Comparison of ENCODE assay signal across 1 cellular context in the genomic region with DNA sequence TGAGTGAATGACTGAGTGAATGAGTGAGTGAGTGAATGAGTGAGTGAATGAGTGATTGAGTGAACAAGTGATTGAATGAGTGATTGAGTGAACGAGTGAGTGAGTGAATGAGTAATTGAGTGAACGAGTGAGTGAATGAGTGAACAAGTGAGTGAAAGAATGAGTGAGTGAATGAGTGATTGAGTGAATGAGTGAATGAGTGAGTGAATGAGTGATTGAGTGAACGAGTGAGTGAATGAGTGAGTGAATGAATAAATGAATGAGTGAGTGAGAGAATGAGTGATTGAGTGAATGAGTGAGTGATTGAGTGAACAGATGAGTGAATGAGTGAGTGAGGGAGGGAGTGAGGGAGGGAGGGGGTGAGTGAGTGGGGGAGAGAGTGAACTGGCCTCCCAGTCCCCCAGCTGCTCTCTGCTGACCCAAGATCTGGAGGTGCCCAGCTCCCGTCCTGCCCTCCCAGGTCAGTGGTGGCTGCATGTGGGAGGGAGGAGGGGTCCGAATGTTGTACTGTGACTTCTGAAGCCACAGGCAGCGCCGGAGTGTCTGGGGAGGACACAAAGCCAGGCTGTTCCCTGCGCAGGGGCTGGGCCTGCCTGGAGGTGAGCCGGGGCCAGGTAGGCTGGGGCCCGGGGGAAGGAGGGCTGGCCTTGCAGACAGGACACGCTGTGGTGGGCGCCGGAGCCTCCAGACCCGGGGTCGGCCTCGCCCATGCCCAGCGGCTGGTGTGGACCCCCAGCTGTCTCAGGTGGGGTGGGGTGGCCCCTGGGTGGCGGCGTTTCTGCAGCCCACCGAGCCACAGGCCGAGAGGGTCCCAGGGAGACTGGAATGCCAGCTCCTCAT.
TF ChIP-seq lines count a peak whose summit lies in the region.

No MANE protein-coding gene starts in this region.

TF ChIP-seq in K562, 482 proteins besides CTCF, POLR2A, EP300 and RAD21 (continued from another document and continues in another):
- TF ChIP-seq, protein P1, sequence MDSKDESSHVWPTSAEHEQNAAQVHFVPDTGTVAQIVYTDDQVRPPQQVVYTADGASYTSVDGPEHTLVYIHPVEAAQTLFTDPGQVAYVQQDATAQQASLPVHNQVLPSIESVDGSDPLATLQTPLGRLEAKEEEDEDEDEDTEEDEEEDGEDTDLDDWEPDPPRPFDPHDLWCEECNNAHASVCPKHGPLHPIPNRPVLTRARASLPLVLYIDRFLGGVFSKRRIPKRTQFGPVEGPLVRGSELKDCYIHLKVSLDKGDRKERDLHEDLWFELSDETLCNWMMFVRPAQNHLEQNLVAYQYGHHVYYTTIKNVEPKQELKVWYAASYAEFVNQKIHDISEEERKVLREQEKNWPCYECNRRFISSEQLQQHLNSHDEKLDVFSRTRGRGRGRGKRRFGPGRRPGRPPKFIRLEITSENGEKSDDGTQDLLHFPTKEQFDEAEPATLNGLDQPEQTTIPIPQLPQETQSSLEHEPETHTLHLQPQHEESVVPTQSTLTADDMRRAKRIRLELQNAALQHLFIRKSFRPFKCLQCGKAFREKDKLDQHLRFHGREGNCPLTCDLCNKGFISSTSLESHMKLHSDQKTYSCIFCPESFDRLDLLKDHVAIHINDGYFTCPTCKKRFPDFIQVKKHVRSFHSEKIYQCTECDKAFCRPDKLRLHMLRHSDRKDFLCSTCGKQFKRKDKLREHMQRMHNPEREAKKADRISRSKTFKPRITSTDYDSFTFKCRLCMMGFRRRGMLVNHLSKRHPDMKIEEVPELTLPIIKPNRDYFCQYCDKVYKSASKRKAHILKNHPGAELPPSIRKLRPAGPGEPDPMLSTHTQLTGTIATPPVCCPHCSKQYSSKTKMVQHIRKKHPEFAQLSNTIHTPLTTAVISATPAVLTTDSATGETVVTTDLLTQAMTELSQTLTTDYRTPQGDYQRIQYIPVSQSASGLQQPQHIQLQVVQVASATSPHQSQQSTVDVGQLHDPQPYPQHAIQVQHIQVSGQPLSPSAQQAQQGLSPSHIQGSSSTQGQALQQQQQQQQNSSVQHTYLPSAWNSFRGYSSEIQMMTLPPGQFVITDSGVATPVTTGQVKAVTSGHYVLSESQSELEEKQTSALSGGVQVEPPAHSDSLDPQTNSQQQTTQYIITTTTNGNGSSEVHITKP (IDR thresholded peaks at IDR 0.05; ENCODE audit: partially characterized antibody): no peak
- TF ChIP-seq RAD51 (IDR thresholded peaks at IDR 0.05; ENCODE audit: borderline replicate concordance, low read depth) (no peak), NFIC (IDR thresholded peaks at IDR 0.05) (peak; percentile 13; the same call in 1 of the 2 replicates), PHB2 (IDR thresholded peaks at IDR 0.05; ENCODE audit: low read depth) (peak; percentile 24; the same call in 1 of the 2 replicates), LARP7 (IDR thresholded peaks at IDR 0.05) (0 out of 2 replicates have a peak, but pooled peaks have one; percentile 55), ZNF644 (tag; IDR thresholded peaks at IDR 0.05; ENCODE audit: low read depth) (no peak), TFE3 (CRISPR knock-in tag; IDR thresholded peaks at IDR 0.05) (no peak), SP1 (CRISPR knock-in tag; IDR thresholded peaks at IDR 0.05) (no peak), ZNF551 (CRISPR knock-in tag; IDR thresholded peaks at IDR 0.05) (no peak), PHF20 (IDR thresholded peaks at IDR 0.05; ENCODE audit: partially characterized antibody) (peak; percentile 55), CBX3 (IDR thresholded peaks at IDR 0.05; ENCODE audit: borderline replicate concordance in 1 of 2, low read length in 2 of 2) (no peak), ZNF395 (CRISPR knock-in tag; IDR thresholded peaks at IDR 0.05) (no peak), ZNF316 (IDR thresholded peaks at IDR 0.05) (no peak), MEF2D (tag; conservative IDR thresholded peaks at IDR 0.05; ENCODE audit: low read depth) (no peak), ZNF384 (IDR thresholded peaks at IDR 0.05; ENCODE audit: low read depth, low read length) (no peak), KLF13 (tag; IDR thresholded peaks at IDR 0.05; ENCODE audit: borderline replicate concordance, low read depth) (no peak), ZNF830 (CRISPR knock-in tag; IDR thresholded peaks at IDR 0.05) (no peak), ZNF696 (CRISPR knock-in tag; conservative IDR thresholded peaks at IDR 0.05) (no peak), SNRNP70 (optimal IDR thresholded peaks at IDR 0.05; ENCODE audit: low read depth, low read length) (no peak), ZNF24 (IDR thresholded peaks at IDR 0.05) (peak; percentile 100), EHMT2 (IDR thresholded peaks at IDR 0.05) (peak; percentile 37; the same call in 1 of the 2 replicates), ESRRA (IDR thresholded peaks at IDR 0.05; ENCODE audit: borderline replicate concordance, low read depth) (no peak), ATF2 (CRISPR knock-in tag; IDR thresholded peaks at IDR 0.05) (no peak), NR2F6 (CRISPR knock-in tag; IDR thresholded peaks at IDR 0.05) (no peak), CCAR2 (IDR thresholded peaks at IDR 0.05; ENCODE audit: low read depth, low read length) (no peak), SMAD1 (IDR thresholded peaks at IDR 0.05; ENCODE audit: low read depth, low read length, partially characterized antibody) (no peak), SREBF1 (IDR thresholded peaks at IDR 0.05; ENCODE audit: borderline replicate concordance, low read depth, low read length) (no peak), ZNF592 (IDR thresholded peaks at IDR 0.05) (no peak), TSC22D4 (tag; IDR thresholded peaks at IDR 0.05) (peak; percentile 100)
- TF ChIP-seq, protein P2, sequence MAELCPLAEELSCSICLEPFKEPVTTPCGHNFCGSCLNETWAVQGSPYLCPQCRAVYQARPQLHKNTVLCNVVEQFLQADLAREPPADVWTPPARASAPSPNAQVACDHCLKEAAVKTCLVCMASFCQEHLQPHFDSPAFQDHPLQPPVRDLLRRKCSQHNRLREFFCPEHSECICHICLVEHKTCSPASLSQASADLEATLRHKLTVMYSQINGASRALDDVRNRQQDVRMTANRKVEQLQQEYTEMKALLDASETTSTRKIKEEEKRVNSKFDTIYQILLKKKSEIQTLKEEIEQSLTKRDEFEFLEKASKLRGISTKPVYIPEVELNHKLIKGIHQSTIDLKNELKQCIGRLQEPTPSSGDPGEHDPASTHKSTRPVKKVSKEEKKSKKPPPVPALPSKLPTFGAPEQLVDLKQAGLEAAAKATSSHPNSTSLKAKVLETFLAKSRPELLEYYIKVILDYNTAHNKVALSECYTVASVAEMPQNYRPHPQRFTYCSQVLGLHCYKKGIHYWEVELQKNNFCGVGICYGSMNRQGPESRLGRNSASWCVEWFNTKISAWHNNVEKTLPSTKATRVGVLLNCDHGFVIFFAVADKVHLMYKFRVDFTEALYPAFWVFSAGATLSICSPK (IDR thresholded peaks at IDR 0.05; ENCODE audit: borderline replicate concordance): no peak
- TF ChIP-seq, protein P3, sequence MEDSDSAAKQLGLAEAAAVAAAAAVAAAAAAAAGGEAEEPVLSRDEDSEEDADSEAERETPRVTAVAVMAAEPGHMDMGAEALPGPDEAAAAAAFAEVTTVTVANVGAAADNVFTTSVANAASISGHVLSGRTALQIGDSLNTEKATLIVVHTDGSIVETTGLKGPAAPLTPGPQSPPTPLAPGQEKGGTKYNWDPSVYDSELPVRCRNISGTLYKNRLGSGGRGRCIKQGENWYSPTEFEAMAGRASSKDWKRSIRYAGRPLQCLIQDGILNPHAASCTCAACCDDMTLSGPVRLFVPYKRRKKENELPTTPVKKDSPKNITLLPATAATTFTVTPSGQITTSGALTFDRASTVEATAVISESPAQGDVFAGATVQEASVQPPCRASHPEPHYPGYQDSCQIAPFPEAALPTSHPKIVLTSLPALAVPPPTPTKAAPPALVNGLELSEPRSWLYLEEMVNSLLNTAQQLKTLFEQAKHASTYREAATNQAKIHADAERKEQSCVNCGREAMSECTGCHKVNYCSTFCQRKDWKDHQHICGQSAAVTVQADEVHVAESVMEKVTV (CRISPR knock-in tag; IDR thresholded peaks at IDR 0.05): no peak
- TF ChIP-seq, protein P4, sequence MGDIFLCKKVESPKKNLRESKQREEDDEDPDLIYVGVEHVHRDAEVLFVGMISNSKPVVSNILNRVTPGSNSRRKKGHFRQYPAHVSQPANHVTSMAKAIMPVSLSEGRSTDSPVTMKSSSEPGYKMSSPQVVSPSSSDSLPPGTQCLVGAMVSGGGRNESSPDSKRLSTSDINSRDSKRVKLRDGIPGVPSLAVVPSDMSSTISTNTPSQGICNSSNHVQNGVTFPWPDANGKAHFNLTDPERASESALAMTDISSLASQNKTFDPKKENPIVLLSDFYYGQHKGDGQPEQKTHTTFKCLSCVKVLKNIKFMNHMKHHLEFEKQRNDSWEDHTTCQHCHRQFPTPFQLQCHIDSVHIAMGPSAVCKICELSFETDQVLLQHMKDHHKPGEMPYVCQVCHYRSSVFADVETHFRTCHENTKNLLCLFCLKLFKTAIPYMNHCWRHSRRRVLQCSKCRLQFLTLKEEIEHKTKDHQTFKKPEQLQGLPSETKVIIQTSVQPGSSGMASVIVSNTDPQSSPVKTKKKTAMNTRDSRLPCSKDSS (IDR thresholded peaks at IDR 0.05; ENCODE audit: low read depth, partially characterized antibody): no peak
- TF ChIP-seq, protein P5, sequence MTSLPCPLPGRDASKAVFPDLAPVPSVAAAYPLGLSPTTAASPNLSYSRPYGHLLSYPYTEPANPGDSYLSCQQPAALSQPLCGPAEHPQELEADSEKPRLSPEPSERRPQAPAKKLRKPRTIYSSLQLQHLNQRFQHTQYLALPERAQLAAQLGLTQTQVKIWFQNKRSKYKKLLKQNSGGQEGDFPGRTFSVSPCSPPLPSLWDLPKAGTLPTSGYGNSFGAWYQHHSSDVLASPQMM (CRISPR knock-in tag; IDR thresholded peaks at IDR 0.05): no peak
- TF ChIP-seq, protein P6, sequence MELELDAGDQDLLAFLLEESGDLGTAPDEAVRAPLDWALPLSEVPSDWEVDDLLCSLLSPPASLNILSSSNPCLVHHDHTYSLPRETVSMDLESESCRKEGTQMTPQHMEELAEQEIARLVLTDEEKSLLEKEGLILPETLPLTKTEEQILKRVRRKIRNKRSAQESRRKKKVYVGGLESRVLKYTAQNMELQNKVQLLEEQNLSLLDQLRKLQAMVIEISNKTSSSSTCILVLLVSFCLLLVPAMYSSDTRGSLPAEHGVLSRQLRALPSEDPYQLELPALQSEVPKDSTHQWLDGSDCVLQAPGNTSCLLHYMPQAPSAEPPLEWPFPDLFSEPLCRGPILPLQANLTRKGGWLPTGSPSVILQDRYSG (tag; conservative IDR thresholded peaks at IDR 0.05; ENCODE audit: low read depth): no peak
